9 cellular contexts compared by ENCODE assay signal in genomic region chr18:35478520-35479435, GRCh38. TPM values are rescaled to one million over a fixed set of nuclear protein-coding genes. Genes with fewer than 3 reads are reported as not detected.
DNase-seq lines count a peak whose midpoint lies in the region; ATAC-seq and TF ChIP-seq lines count a peak whose summit lies in the region.
"Had no signal": no experiment of that assay in that cellular context is flagged by ENCODE, and none has a peak within 500 bp of the region (broad histone marks: within the 10 kb centered on the region; RNA-seq: fewer than 3 reads in every experiment).

No MANE protein-coding gene starts in this region.

- DNase-seq in A673 (ENCODE audit: low spot score), result peak; percentile 45
- DNase-seq in foreskin fibroblast, result peak; percentile 95
- peak; percentile 15 for DNase-seq in stimulated activated CD4-positive, alpha-beta T cell treated with anti-CD3 and anti-CD28 coated beads, Interleukin-12 subunit alpha, Interleukin-12 subunit beta, amount 100 ng/mL, for 4 hours
- no peak for DNase-seq in NCI-H128 (lab: John Stamatoyannopoulos, UW; ENCODE audit: unreplicated experiment)
- no peak for DNase-seq in ureter (ENCODE audit: low spot score)

- intact Hi-C loops in A673 (cut with micrococcal nuclease; ENCODE audit: unreplicated experiment), result no loop called here

- ATAC-seq in GM19452 (IDR thresholded peaks at IDR 0.05; ENCODE audit: unreplicated experiment) (peak; percentile 57), HG02571 (IDR thresholded peaks at IDR 0.05; ENCODE audit: unreplicated experiment) (no peak)

- H3K4me1 ChIP-seq in A673 (ENCODE audit: insufficient read depth, low read length, poor library complexity, severe bottlenecking), result no peaks in the 10 kb centered on the region

- no peaks in the 10 kb centered on the region for H3K9me3 ChIP-seq in A673 (ENCODE audit: low read depth, low read length, poor library complexity, severe bottlenecking)

- TF ChIP-seq CTCF in A673 (conservative IDR thresholded peaks at IDR 0.05; ENCODE audit: low read depth, low read length), result no peak
- no peak; the same call in 1 of the 2 replicates for TF ChIP-seq CTCF in VCaP (conservative IDR thresholded peaks at IDR 0.05)
- TF ChIP-seq CTCF in foreskin fibroblast (IDR thresholded peaks at IDR 0.05; ENCODE audit: low read depth, low read length), result no peak

- no peak overlapping the region for H3K27ac ChIP-seq in A673 (ENCODE audit: low read depth, low read length, poor library complexity, severe bottlenecking)
- peak overlapping the region; percentile 75 for H3K27ac ChIP-seq in VCaP
- H3K27ac ChIP-seq: cardiac muscle cell had no signal

- POLR2A ChIA-PET in A673 (lab: Charles Lee; ENCODE audit: low non-redundant PET), result interaction anchor here (0.6 to 0.7 kb wide), 2 partner anchors 14 to 65 kb away, joined by 3 to 8 read pairs; no protein-coding TSS in a partner anchor

- H3K27me3 ChIP-seq in A673 (replicated peaks; ENCODE audit: insufficient read depth, low read depth, low read length, poor library complexity), result no peaks in the 10 kb centered on the region
- H3K27me3 ChIP-seq: cardiac muscle cell had no signal

- no peaks in the 10 kb centered on the region for H3K36me3 ChIP-seq in A673 (ENCODE audit: insufficient read depth, low read length, poor library complexity, severe bottlenecking)
- H3K36me3 ChIP-seq: cardiac muscle cell had no signal

- no TSS peak for BruUV-seq in A673 (replicated peaks; lab: Mats Ljungman, UMichigan)

- no peak overlapping the region for H3K4me3 ChIP-seq in A673 (ENCODE audit: low read depth, low read length, poor library complexity, severe bottlenecking)
- H3K4me3 ChIP-seq in foreskin fibroblast (ENCODE audit: low read depth in 1 of 2, low read length in 2 of 2), result peak overlapping the region in 1 of 2 donors; percentile 13
- H3K4me3 ChIP-seq: cardiac muscle cell had no signal

- CTCF ChIA-PET in A673 (lab: Charles Lee), result no interaction called here

RNA-seq across cellular contexts. Expression of gene INO80C, which starts 19.0 kb away (rescaled TPM):
- total RNA-seq in A673 (2021), result 31.3 and 36.6 TPM in 2 replicates
- 41.7 TPM for total RNA-seq in ureter

Comparison
In these comparisons a context has a peak if more than half of its experiments do, and no peak if none do; other contexts are left out.
1. DNase-seq: peak in A673 (single experiment), foreskin fibroblast (2 of 2) and stimulated activated CD4-positive, alpha-beta T cell treated with anti-CD3 and anti-CD28 coated beads, Interleukin-12 subunit alpha, Interleukin-12 subunit beta, amount 100 ng/mL, for 4 hours (single experiment); none in NCI-H128 (single experiment) and ureter (single experiment).